ENCODE assay signal across 23 cellular contexts in genomic region chr7:28145931-28146330, GRCh38.
"Had no signal": no experiment of that assay in that cellular context is flagged by ENCODE, and none has a peak within 500 bp of the region (broad histone marks: within the 10 kb centered on the region; RNA-seq: fewer than 3 reads in every experiment).

No MANE protein-coding gene starts in this region.

- ATAC-seq: activated CD8-positive, alpha-beta memory T cell treated with anti-CD3 and anti-CD28 coated beads, Interleukin-2, amount 10 ng/mL, durations not matched to agents 7 days and 5 days; activated CD8-positive, alpha-beta T cell treated with anti-CD3 and anti-CD28 coated beads for 36 hours; right cardiac atrium; stimulated activated naive CD8-positive, alpha-beta T cell treated with anti-CD3 and anti-CD28 coated beads, Interleukin-15, Interleukin-2, amounts not matched to agents 100 U/mL and 50 U/mL, for 24 hours; upper lobe of right lung had no signal

- DNase-seq: activated CD4-positive, alpha-beta T cell treated with anti-CD3 and anti-CD28 coated beads, Interleukin-2, amount 10 ng/mL, durations not matched to agents 7 days and 5 days; activated CD4-positive, CD25-positive, alpha-beta regulatory T cell treated with anti-CD3 and anti-CD28 coated beads, Interleukin-2, amount 50 U/mL, for 72 hours; activated CD8-positive, alpha-beta memory T cell treated with anti-CD3 and anti-CD28 coated beads, Interleukin-2, amount 10 ng/mL, durations not matched to agents 7 days and 5 days; activated CD8-positive, alpha-beta T cell treated with anti-CD3 and anti-CD28 coated beads for 36 hours; activated effector memory CD4-positive, alpha-beta T cell treated with anti-CD3 and anti-CD28 coated beads, Interleukin-2, amount 50 U/mL, for 16 hours; activated naive CD4-positive, alpha-beta T cell treated with anti-CD3 and anti-CD28 coated beads, Interleukin-2, amount 10 ng/mL, durations not matched to agents 7 days and 5 days; activated T-cell treated with anti-CD3 and anti-CD28 coated beads for 4 hours; amygdala; colonic mucosa; immature natural killer cell; left ventricle myocardium inferior; midbrain; nucleus accumbens; right cardiac atrium; stimulated activated CD4-positive, alpha-beta T cell treated with anti-CD3 and anti-CD28 coated beads, Interleukin-12 subunit alpha, Interleukin-12 subunit beta, amount 100 ng/mL, for 4 hours; stimulated activated CD4-positive, alpha-beta T cell treated with anti-CD3 and anti-CD28 coated beads, Interleukin-4, amount 100 ng/mL, for 4 hours; stimulated activated naive CD8-positive, alpha-beta T cell treated with anti-CD3 and anti-CD28 coated beads, Interleukin-15, Interleukin-2, amounts not matched to agents 100 U/mL and 50 U/mL, for 24 hours; substantia nigra; thyroid gland; upper lobe of right lung; WERI-Rb-1 had no signal

- H3K27me3 ChIP-seq: colonic mucosa, thyroid gland, upper lobe of right lung had no signal

- H3K36me3 ChIP-seq: colonic mucosa, thyroid gland, upper lobe of right lung, WERI-Rb-1 had no signal

- H3K27ac ChIP-seq: colonic mucosa, epithelial cell of prostate, left ventricle myocardium inferior, parathyroid adenoma, thyroid gland, upper lobe of right lung, WERI-Rb-1 had no signal

- H3K9me3 ChIP-seq: colonic mucosa, left ventricle myocardium inferior, thyroid gland, upper lobe of right lung had no signal

- H3K4me1 ChIP-seq: colonic mucosa, parathyroid adenoma, upper lobe of right lung had no signal

- H3K4me3 ChIP-seq: colonic mucosa, left ventricle myocardium inferior, thyroid gland, upper lobe of right lung had no signal
